Comparison of ENCODE assay signal across 1 cellular context in the genomic region with DNA sequence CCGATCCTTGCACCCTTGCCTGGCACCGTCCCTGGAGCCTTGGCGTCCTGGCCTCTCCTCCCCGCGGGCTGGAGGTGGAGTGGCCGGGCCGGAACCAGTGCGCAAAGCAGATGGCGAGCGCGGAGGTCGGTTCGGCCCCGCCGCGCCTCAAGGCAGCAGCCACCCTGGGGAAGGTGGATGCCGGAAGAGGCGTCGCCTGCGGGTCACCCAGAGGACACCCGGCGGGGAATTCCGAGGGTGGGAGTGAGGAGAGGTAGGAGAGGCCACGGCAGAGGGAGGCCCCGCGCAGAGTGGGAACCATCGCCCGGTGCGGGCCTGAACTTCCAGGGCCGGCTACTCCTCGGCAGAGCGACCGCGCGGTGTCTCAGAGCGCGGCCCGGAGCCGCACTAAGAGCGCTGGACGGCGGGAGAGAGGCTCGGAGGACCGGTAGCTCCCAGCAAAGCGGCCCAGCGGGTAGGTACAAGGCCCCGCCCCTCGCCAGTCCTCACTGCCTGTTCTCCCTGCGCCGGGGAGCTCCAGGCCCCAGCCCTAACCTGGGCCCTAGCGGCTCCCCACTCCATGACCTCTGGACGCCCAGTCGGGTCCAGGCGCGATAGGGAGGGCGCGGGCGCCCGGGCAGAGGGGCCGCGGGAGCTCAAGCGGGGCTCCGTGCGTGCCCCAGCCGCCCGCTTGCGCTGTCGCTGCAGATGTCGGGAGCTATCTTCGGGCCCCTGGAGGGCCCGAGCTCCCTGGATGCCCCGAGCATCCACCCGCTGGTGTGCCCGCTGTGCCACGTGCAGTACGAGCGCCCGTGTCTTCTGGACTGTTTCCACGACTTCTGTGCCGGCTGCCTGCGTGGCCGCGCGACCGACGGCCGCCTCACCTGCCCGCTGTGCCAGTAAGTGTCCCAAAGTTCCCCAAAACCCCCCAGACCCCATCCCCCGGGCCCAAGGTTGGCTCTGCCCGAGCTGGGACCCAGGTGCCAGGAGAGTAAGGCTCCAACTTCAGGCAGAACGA.
A peak's percentile ranks its signal among the peaks of the same experiment; 100 is the strongest.
TF ChIP-seq lines count a peak whose summit lies in the region.

A gene with protein sequence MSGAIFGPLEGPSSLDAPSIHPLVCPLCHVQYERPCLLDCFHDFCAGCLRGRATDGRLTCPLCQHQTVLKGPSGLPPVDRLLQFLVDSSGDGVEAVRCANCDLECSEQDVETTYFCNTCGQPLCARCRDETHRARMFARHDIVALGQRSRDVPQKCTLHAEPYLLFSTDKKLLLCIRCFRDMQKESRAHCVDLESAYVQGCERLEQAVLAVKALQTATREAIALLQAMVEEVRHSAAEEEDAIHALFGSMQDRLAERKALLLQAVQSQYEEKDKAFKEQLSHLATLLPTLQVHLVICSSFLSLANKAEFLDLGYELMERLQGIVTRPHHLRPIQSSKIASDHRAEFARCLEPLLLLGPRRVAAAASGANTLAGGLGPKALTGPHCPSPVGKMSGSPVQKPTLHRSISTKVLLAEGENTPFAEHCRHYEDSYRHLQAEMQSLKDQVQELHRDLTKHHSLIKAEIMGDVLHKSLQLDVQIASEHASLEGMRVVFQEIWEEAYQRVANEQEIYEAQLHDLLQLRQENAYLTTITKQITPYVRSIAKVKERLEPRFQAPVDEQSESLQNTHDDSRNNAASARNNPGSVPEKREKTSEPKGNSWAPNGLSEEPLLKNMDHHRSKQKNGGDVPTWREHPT (plus strand): TSS at position 271 of the 997 bp plus-strand sequence. CDS start 417 bp downstream, at position 688.

TF ChIP-seq in HepG2, 621 proteins besides CTCF, POLR2A, EP300 and RAD21 (continued from another document and continues in another):
- TF ChIP-seq, protein P1, sequence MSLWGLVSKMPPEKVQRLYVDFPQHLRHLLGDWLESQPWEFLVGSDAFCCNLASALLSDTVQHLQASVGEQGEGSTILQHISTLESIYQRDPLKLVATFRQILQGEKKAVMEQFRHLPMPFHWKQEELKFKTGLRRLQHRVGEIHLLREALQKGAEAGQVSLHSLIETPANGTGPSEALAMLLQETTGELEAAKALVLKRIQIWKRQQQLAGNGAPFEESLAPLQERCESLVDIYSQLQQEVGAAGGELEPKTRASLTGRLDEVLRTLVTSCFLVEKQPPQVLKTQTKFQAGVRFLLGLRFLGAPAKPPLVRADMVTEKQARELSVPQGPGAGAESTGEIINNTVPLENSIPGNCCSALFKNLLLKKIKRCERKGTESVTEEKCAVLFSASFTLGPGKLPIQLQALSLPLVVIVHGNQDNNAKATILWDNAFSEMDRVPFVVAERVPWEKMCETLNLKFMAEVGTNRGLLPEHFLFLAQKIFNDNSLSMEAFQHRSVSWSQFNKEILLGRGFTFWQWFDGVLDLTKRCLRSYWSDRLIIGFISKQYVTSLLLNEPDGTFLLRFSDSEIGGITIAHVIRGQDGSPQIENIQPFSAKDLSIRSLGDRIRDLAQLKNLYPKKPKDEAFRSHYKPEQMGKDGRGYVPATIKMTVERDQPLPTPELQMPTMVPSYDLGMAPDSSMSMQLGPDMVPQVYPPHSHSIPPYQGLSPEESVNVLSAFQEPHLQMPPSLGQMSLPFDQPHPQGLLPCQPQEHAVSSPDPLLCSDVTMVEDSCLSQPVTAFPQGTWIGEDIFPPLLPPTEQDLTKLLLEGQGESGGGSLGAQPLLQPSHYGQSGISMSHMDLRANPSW (CRISPR knock-in tag; IDR thresholded peaks at IDR 0.05; ENCODE audit: borderline replicate concordance): no peak; the same call in 1 of the 2 replicates
- TF ChIP-seq SNAPC5 (CRISPR knock-in tag; IDR thresholded peaks at IDR 0.05; ENCODE audit: borderline replicate concordance) (0 out of 2 replicates have a peak, but pooled peaks have one; percentile 35), ZNF788 (CRISPR knock-in tag; IDR thresholded peaks at IDR 0.05; ENCODE audit: borderline replicate concordance) (peak; percentile 80; the same call in 1 of the 2 replicates), ZNF781 (CRISPR knock-in tag; IDR thresholded peaks at IDR 0.05; ENCODE audit: borderline replicate concordance, not compliant biosample characterization) (peak; percentile 93), FOXK1 (CRISPR knock-in tag; IDR thresholded peaks at IDR 0.05; ENCODE audit: borderline replicate concordance, low read depth) (0 out of 2 replicates have a peak, but pooled peaks have one; percentile 51), IRX3 (CRISPR knock-in tag; IDR thresholded peaks at IDR 0.05; ENCODE audit: borderline replicate concordance, low read depth) (0 out of 2 replicates have a peak, but pooled peaks have one; percentile 58), ZSCAN25 (CRISPR knock-in tag; IDR thresholded peaks at IDR 0.05) (peak; percentile 72; the same call in 1 of the 2 replicates), IKZF5 (CRISPR knock-in tag; IDR thresholded peaks at IDR 0.05) (peak; percentile 61; the same call in 1 of the 2 replicates), NAIF1 (CRISPR knock-in tag; IDR thresholded peaks at IDR 0.05; ENCODE audit: borderline replicate concordance) (no peak), ZNF280B (CRISPR knock-in tag; IDR thresholded peaks at IDR 0.05; ENCODE audit: borderline replicate concordance) (peak; percentile 41; the same call in 1 of the 2 replicates), HMGA1 (CRISPR knock-in tag; conservative IDR thresholded peaks at IDR 0.05) (no peak), RAD51 (IDR thresholded peaks at IDR 0.05; ENCODE audit: borderline replicate concordance) (no peak), SOX5 (CRISPR knock-in tag; IDR thresholded peaks at IDR 0.05; ENCODE audit: borderline replicate concordance) (no peak), REST (IDR thresholded peaks at IDR 0.05; ENCODE audit: borderline replicate concordance in 1 of 2, low read depth in 1 of 2, low read length in 2 of 2) (no peak), ZNF253 (CRISPR knock-in tag; IDR thresholded peaks at IDR 0.05; ENCODE audit: borderline replicate concordance) (no peak; the same call in 1 of the 2 replicates), BHLHE40 (IDR thresholded peaks at IDR 0.05; ENCODE audit: low read length) (no peak), PRDM15 (CRISPR knock-in tag; IDR thresholded peaks at IDR 0.05) (no peak; the same call in 1 of the 2 replicates), ZNF414 (CRISPR knock-in tag; IDR thresholded peaks at IDR 0.05) (peak; percentile 94)
- TF ChIP-seq, protein P2, sequence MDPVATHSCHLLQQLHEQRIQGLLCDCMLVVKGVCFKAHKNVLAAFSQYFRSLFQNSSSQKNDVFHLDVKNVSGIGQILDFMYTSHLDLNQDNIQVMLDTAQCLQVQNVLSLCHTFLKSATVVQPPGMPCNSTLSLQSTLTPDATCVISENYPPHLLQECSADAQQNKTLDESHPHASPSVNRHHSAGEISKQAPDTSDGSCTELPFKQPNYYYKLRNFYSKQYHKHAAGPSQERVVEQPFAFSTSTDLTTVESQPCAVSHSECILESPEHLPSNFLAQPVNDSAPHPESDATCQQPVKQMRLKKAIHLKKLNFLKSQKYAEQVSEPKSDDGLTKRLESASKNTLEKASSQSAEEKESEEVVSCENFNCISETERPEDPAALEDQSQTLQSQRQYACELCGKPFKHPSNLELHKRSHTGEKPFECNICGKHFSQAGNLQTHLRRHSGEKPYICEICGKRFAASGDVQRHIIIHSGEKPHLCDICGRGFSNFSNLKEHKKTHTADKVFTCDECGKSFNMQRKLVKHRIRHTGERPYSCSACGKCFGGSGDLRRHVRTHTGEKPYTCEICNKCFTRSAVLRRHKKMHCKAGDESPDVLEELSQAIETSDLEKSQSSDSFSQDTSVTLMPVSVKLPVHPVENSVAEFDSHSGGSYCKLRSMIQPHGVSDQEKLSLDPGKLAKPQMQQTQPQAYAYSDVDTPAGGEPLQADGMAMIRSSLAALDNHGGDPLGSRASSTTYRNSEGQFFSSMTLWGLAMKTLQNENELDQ (CRISPR knock-in tag; IDR thresholded peaks at IDR 0.05; ENCODE audit: borderline replicate concordance): no peak
- TF ChIP-seq, protein P3, sequence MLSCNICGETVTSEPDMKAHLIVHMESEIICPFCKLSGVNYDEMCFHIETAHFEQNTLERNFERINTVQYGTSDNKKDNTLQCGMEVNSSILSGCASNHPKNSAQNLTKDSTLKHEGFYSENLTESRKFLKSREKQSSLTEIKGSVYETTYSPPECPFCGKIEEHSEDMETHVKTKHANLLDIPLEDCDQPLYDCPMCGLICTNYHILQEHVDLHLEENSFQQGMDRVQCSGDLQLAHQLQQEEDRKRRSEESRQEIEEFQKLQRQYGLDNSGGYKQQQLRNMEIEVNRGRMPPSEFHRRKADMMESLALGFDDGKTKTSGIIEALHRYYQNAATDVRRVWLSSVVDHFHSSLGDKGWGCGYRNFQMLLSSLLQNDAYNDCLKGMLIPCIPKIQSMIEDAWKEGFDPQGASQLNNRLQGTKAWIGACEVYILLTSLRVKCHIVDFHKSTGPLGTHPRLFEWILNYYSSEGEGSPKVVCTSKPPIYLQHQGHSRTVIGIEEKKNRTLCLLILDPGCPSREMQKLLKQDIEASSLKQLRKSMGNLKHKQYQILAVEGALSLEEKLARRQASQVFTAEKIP (CRISPR knock-in tag; IDR thresholded peaks at IDR 0.05; ENCODE audit: borderline replicate concordance): no peak
- TF ChIP-seq, protein P4, sequence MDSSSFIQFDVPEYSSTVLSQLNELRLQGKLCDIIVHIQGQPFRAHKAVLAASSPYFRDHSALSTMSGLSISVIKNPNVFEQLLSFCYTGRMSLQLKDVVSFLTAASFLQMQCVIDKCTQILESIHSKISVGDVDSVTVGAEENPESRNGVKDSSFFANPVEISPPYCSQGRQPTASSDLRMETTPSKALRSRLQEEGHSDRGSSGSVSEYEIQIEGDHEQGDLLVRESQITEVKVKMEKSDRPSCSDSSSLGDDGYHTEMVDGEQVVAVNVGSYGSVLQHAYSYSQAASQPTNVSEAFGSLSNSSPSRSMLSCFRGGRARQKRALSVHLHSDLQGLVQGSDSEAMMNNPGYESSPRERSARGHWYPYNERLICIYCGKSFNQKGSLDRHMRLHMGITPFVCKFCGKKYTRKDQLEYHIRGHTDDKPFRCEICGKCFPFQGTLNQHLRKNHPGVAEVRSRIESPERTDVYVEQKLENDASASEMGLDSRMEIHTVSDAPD (CRISPR knock-in tag; IDR thresholded peaks at IDR 0.05): no peak
